Comparison of ENCODE assay signal across 1 cellular context in the genomic region with DNA sequence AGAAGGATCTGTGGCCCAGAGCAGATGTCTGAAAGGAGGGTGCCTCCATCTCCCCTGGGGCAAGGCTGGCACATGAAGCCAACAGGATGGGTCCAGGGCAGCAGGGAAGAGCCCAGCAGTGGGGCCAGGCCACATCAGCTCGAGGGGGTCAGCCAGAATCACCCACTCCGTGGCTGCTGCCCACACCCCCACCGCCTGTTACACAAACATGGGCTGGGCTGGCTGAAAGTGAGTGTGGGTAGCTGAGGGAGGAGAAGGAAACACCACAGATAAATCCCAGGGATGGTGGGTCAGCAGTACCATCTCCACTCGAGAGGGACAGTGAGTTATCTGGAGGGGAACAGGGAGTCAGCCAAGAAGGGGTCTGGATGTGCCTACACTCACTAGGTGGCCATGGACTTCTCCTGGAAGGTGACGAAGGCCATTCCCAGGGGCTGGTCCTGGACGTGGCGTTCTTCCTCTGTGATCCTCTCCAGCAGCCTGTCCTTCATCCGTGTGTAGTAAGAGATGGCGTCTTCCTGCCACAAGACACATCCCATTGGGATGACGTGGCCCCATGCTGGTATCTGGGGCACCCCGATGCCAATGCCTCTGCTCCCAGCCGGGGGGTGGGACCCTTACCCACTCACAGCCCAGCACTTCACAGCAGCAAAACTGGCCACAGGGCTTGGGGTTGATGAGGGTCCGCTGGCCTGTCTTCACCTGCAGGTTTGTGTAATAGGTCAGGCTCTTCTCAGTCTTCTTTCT.
TF ChIP-seq lines count a peak whose summit lies in the region.

No MANE protein-coding gene starts in this region.

TF ChIP-seq in HEK293, 187 proteins besides CTCF, POLR2A, EP300 and RAD21:
- TF ChIP-seq ZNF211 (tag by site-specific recombination; IDR thresholded peaks at IDR 0.05; ENCODE audit: low read depth) (no peak), EGR2 (tag by site-specific recombination; IDR thresholded peaks at IDR 0.05; ENCODE audit: low read depth) (peak; percentile 93), ZNF792 (tag by site-specific recombination; IDR thresholded peaks at IDR 0.05) (no peak), ZSCAN30 (tag by site-specific recombination; IDR thresholded peaks at IDR 0.05) (no peak), ZFHX2 (tag by site-specific recombination; conservative IDR thresholded peaks at IDR 0.05) (peak; percentile 69), ZNF658 (tag by site-specific recombination; IDR thresholded peaks at IDR 0.05) (no peak), TCF7L2 (IDR thresholded peaks at IDR 0.05; ENCODE audit: borderline replicate concordance, low read depth, low read length) (no peak)
- TF ChIP-seq, protein P1, sequence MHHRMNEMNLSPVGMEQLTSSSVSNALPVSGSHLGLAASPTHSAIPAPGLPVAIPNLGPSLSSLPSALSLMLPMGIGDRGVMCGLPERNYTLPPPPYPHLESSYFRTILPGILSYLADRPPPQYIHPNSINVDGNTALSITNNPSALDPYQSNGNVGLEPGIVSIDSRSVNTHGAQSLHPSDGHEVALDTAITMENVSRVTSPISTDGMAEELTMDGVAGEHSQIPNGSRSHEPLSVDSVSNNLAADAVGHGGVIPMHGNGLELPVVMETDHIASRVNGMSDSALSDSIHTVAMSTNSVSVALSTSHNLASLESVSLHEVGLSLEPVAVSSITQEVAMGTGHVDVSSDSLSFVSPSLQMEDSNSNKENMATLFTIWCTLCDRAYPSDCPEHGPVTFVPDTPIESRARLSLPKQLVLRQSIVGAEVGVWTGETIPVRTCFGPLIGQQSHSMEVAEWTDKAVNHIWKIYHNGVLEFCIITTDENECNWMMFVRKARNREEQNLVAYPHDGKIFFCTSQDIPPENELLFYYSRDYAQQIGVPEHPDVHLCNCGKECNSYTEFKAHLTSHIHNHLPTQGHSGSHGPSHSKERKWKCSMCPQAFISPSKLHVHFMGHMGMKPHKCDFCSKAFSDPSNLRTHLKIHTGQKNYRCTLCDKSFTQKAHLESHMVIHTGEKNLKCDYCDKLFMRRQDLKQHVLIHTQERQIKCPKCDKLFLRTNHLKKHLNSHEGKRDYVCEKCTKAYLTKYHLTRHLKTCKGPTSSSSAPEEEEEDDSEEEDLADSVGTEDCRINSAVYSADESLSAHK (tag by site-specific recombination; IDR thresholded peaks at IDR 0.05), result no peak
